Comparison of ENCODE assay signal across 8 cellular contexts in the genomic region with DNA sequence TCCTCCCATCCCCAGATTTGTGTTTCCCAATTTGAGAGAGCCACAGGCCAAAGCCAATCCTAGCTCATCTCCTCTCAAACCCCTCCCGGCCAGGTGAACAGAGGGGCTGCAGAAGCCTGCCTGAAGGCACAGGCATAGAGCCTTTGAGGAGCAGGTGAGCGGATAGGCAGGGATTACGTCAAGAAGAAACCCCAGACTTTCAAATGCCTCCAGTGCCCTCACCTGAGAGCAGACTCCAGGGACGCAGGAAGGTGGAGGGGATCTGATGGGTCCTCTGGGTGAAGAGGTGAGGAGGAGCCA. TPM values are rescaled to one million over a fixed set of nuclear protein-coding genes. Genes with fewer than 3 reads are reported as not detected.
A peak's percentile ranks its signal among the peaks of the same experiment; 100 is the strongest.
DNase-seq lines count a peak whose midpoint lies in the region; ATAC-seq and TF ChIP-seq lines count a peak whose summit lies in the region.

No MANE protein-coding gene starts in this region.

- H3K36me3 ChIP-seq in PC-3 (ENCODE audit: low read depth, low read length) (no peaks in the 10 kb centered on the region), esophagus (ENCODE audit: control insufficient read depth in 2 of 2, insufficient read depth in 2 of 2, low read length in 1 of 2) (peaks cover 0 to 2% of the 10 kb centered on the region in 2 donors), psoas muscle (ENCODE audit: insufficient read depth in 1 of 2, low read depth in 1 of 2) (no peaks in the 10 kb centered on the region)

- ATAC-seq in PC-3 (peak; percentile 12), psoas muscle (peak in 1 of 4 donors; percentile 20), GM19452 (IDR thresholded peaks at IDR 0.05; ENCODE audit: unreplicated experiment) (no peak)

- intact Hi-C loops in PC-3 (cut with micrococcal nuclease): no loop called here
- intact Hi-C loops in psoas muscle (cut with DNase I): no loop called here

- H3K9me3 ChIP-seq in PC-3 (ENCODE audit: low read length) (no peaks in the 10 kb centered on the region), esophagus (ENCODE audit: control insufficient read depth in 2 of 2, insufficient read depth in 1 of 2, low read depth in 1 of 2, low read length in 1 of 2) (peaks cover 0 to 2% of the 10 kb centered on the region in 2 donors), psoas muscle (no peaks in the 10 kb centered on the region)

- no peaks in the 10 kb centered on the region for H3F3A ChIP-seq in PC-3 (ENCODE audit: low read length, unreplicated experiment)

- CTCF ChIA-PET in PC-3 (lab: Charles Lee): interaction anchor here (1.3 kb wide), 1 partner anchor 12 kb away, joined by 17 read pairs; no protein-coding TSS in a partner anchor

- H2AFZ ChIP-seq in PC-3 (ENCODE audit: low read length): peak overlapping the region; percentile 86

- H3K27ac ChIP-seq in PC-3 (ENCODE audit: low read length) (no peak overlapping the region), esophagus (ENCODE audit: low read depth in 2 of 2, low read length in 1 of 2) (peak overlapping the region in 1 of 2 donors; percentile 18), psoas muscle (no peak overlapping the region)

- H3K79me2 ChIP-seq in PC-3 (ENCODE audit: low read length): no peaks in the 10 kb centered on the region

- TF ChIP-seq CTCF in GM12875 (IDR thresholded peaks at IDR 0.05; ENCODE audit: borderline replicate concordance, insufficient read depth, low read depth, low read length) (no peak), PC-3 (conservative IDR thresholded peaks at IDR 0.05; ENCODE audit: low read depth, low read length) (no peak), psoas muscle (IDR thresholded peaks at IDR 0.05) (no peak)

- no peaks in the 10 kb centered on the region for H3K9me2 ChIP-seq in PC-3 (replicated peaks; ENCODE audit: low read length)

- DNase-seq in PC-3: no peak
- DNase-seq in psoas muscle: no peak
- no peak for DNase-seq in T1000 (lab: John Stamatoyannopoulos, UW)
- no peak for DNase-seq in DMS153 (lab: John Stamatoyannopoulos, UW)
- DNase-seq in stimulated activated CD8-positive, alpha-beta memory T cell treated with anti-CD3 and anti-CD28 coated beads, Interleukin-4, amount 100 ng/mL, for 48 hours: no peak

- BruUV-seq in PC-3 (replicated peaks; lab: Mats Ljungman, UMichigan): no TSS peak

- WGBS in esophagus, 2 donors: 11 to 15% methylated on average over 4 of the region's 4 CpGs
- WGBS in psoas muscle, 3 donors: 12 to 24% (median 16%) methylated on average over 4 of the region's 4 CpGs

- H3K27me3 ChIP-seq in PC-3 (ENCODE audit: low read length) (no peaks in the 10 kb centered on the region), esophagus (ENCODE audit: control insufficient read depth in 1 of 2, insufficient read depth in 2 of 2, low read length in 2 of 2) (peaks cover 0 to 3% of the 10 kb centered on the region in 2 donors), psoas muscle (ENCODE audit: insufficient read depth in 3 of 3, low read length in 2 of 3) (peaks cover 0 to 7% (median 5%) of the 10 kb centered on the region in 3 donors)

- no peaks in the 10 kb centered on the region for H4K20me1 ChIP-seq in PC-3 (ENCODE audit: low read length)

- H3K4me3 ChIP-seq in GM12875 (ENCODE audit: low read depth, low read length): peak overlapping the region; percentile 82
- peak overlapping the region; percentile 85 for H3K4me3 ChIP-seq in PC-3 (ENCODE audit: low read length)
- peak overlapping the region; percentile 54 for H3K4me3 ChIP-seq in esophagus (ENCODE audit: low read depth in 1 of 2, low read length in 2 of 2)
- H3K4me3 ChIP-seq in psoas muscle: peak overlapping the region; percentile 66

- H3K9ac ChIP-seq in PC-3 (ENCODE audit: low read length): peak overlapping the region; percentile 71

- H3K4me1 ChIP-seq in PC-3 (ENCODE audit: insufficient read depth, low read length) (peaks cover 20% of the 10 kb centered on the region), esophagus (ENCODE audit: control insufficient read depth in 2 of 2, insufficient read depth in 2 of 2, low read length in 1 of 2) (peaks cover 0 to 8% of the 10 kb centered on the region in 2 donors), psoas muscle (peaks cover 4% of the 10 kb centered on the region)

- peak overlapping the region; percentile 97 for H3K4me2 ChIP-seq in PC-3 (ENCODE audit: low read length)

- POLR2A ChIA-PET in PC-3 (lab: Charles Lee; ENCODE audit: unreplicated experiment): interaction anchor here (0.6 kb wide), 2 partner anchors 56 to 117 kb away, joined by 3 to 10 read pairs; no protein-coding TSS in a partner anchor

RNA-seq across cellular contexts. Expression of a gene that starts 0.6 kb away (rescaled TPM):
- 7.6 and 8.3 TPM in 2 replicates for total RNA-seq in PC-3 (2014; rRNA removed)
- 1 to 10 TPM; 2.6 to 3.9 TPM for polyA plus RNA-seq in esophagus
- under 1 TPM in 3 of 4 donors, not detected in 1; 0.15 to 0.64 (median 0.19) TPM for total RNA-seq in psoas muscle
- polyA plus RNA-seq in psoas muscle: 1 to 10 TPM in 1 of 3 donors, under 1 TPM in 1, not detected in 1; 0.18 to 1.2 TPM

RNA-seq across cellular contexts. Expression of a gene that starts 13.1 kb away (rescaled TPM):
- 102 and 105 TPM in 2 replicates for total RNA-seq in PC-3 (2014; rRNA removed)
- polyA plus RNA-seq in esophagus: 10 to 100 TPM; 26.2 to 37.5 TPM
- total RNA-seq in psoas muscle: 10 to 100 TPM; 38.5 to 71.6 (median 58.5) TPM
- 10 to 100 TPM; 39.4 to 92.8 (median 64.5) TPM for polyA plus RNA-seq in psoas muscle

RNA-seq across cellular contexts. Expression of a gene that starts 46.8 kb away (rescaled TPM):
- 21.4 and 32.9 TPM in 2 replicates for total RNA-seq in PC-3 (2014; rRNA removed)
- 10 to 100 TPM; 21.5 to 24.3 TPM for polyA plus RNA-seq in esophagus
- total RNA-seq in psoas muscle: 1 to 10 TPM; 2.0 to 3.5 (median 2.5) TPM
- polyA plus RNA-seq in psoas muscle: 1 to 10 TPM in 2 of 3 donors, under 1 TPM in 1; 0.92 to 1.7 (median 1.6) TPM
